Comparison of ENCODE assay signal across 10 cellular contexts in genomic region chr17:62792122-62792800, GRCh38. TPM values are rescaled to one million over a fixed set of nuclear protein-coding genes. Genes with fewer than 3 reads are reported as not detected.
DNase-seq lines count a peak whose midpoint lies in the region; ATAC-seq and TF ChIP-seq lines count a peak whose summit lies in the region.
"Had no signal": no experiment of that assay in that cellular context is flagged by ENCODE, and none has a peak within 500 bp of the region (broad histone marks: within the 10 kb centered on the region; RNA-seq: fewer than 3 reads in every experiment).

No MANE protein-coding gene starts in this region.

- H3K27ac ChIP-seq in AG04450 (ENCODE audit: low read depth, low read length): peak overlapping the region; percentile 96
- H3K27ac ChIP-seq: ascending aorta, neutrophil had no signal

- no peak overlapping the region for H3K4me3 ChIP-seq in AG04450 (ENCODE audit: low read depth, low read length)
- H3K4me3 ChIP-seq in WI38 (ENCODE audit: low read depth, low read length): peak overlapping the region; percentile 44
- H3K4me3 ChIP-seq: ascending aorta had no signal

- peak; percentile 91 for DNase-seq in AG04450 (ENCODE audit: low read depth, low spot score)
- DNase-seq in HS-27A (ENCODE audit: low read depth): peak; percentile 78
- DNase-seq in hepatic stellate cell (ENCODE audit: low spot score): peak; percentile 71

- no peaks in the 10 kb centered on the region for H3K27me3 ChIP-seq in AG04450 (ENCODE audit: control insufficient read depth, insufficient read depth, low read length)

- TF ChIP-seq CTCF in AG04450 (IDR thresholded peaks at IDR 0.05; ENCODE audit: low read depth, low read length) (no peak), WI38 (IDR thresholded peaks at IDR 0.05; ENCODE audit: low read depth, low read length) (no peak)

- POLR2A ChIA-PET in AG04450 (lab: Yijun Ruan, JAX): no interaction called here

- CTCF ChIA-PET in AG04450 (lab: Charles Lee): no interaction called here

- ATAC-seq in GM21360 (IDR thresholded peaks at IDR 0.05; ENCODE audit: unreplicated experiment): no peak
- no peak for ATAC-seq in HG03571 (IDR thresholded peaks at IDR 0.05; ENCODE audit: unreplicated experiment)
- ATAC-seq in GM21528 (IDR thresholded peaks at IDR 0.05; ENCODE audit: low FRiP score, unreplicated experiment): no peak
- ATAC-seq in GM21723 (IDR thresholded peaks at IDR 0.05; ENCODE audit: unreplicated experiment): no peak

- H3K9me3 ChIP-seq in AG04450 (ENCODE audit: control insufficient read depth, insufficient read depth, low read length): no peaks in the 10 kb centered on the region
- H3K9me3 ChIP-seq: ascending aorta, neutrophil had no signal

RNA-seq across cellular contexts. Expression of gene MARCHF10, which starts 15.9 kb away (rescaled TPM):
- 0.14 and 0.25 TPM in 2 replicates for polyA plus RNA-seq in AG04450 (2011; rRNA removed)
- polyA minus RNA-seq in AG04450 (2011; rRNA and poly(A)+ RNA removed): 0.09 TPM in 1 of 2 replicates, not detected in the other
